Comparison of ENCODE assay signal across 21 cellular contexts in the genomic region with DNA sequence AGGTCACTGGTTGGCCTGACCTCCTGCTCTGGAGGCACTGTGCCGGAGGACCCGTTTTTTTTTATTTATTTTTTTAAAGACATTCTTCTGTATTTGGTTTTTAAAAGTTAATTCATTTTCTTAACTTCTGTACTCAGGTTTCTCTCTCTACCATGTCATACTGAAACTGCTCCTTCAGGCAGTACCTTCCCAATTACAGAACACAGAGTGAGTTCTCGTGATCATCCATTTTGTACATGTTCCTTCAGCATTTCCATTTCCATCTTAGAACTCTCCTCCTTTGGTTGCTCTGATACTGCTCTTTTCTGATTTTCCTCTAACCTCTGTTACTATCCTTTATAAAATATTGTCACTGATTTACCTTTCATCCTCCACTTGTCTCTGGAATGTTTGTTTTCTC. TPM values are rescaled to one million over a fixed set of nuclear protein-coding genes. Genes with fewer than 3 reads are reported as not detected.
DNase-seq lines count a peak whose midpoint lies in the region; ATAC-seq, FAIRE-seq and TF ChIP-seq lines count a peak whose summit lies in the region.
"Had no signal": no experiment of that assay in that cellular context is flagged by ENCODE, and none has a peak within 500 bp of the region (broad histone marks: within the 10 kb centered on the region; RNA-seq: fewer than 3 reads in every experiment).

No MANE protein-coding gene starts in this region.

- H3K4me3 ChIP-seq in astrocyte (ENCODE audit: insufficient read depth, low read depth, low read length) = no peak overlapping the region
- no peak overlapping the region for H3K4me3 ChIP-seq in ascending aorta
- H3K4me3 ChIP-seq: A549, left ventricle myocardium inferior, tibial artery had no signal

- H3K4me2 ChIP-seq in astrocyte (ENCODE audit: low read length) = no peak overlapping the region
- H3K4me2 ChIP-seq: A549, KMS-11 had no signal

- H3K9me3 ChIP-seq in astrocyte (ENCODE audit: insufficient read depth, low read depth, low read length) (no peaks in the 10 kb centered on the region), ascending aorta (no peaks in the 10 kb centered on the region)
- H3K9me3 ChIP-seq: A549, left ventricle myocardium inferior, neutrophil, tibial artery had no signal

- H4K20me1 ChIP-seq in astrocyte (ENCODE audit: insufficient read depth, low read length) = peaks cover 84% of the 10 kb centered on the region

- H3K9me3 Mint-ChIP-seq in activated T-cell treated with anti-CD3 and anti-CD28 coated beads, Interleukin-2, amount 50 U/mL, for 24 hours = no peaks in the 10 kb centered on the region
- no peaks in the 10 kb centered on the region for H3K9me3 Mint-ChIP-seq in activated T-cell treated with anti-CD3 and anti-CD28 coated beads, Interleukin-2, amount 50 U/mL, for 4 hours
- H3K9me3 Mint-ChIP-seq in astrocyte (ENCODE audit: unreplicated experiment) = no peaks in the 10 kb centered on the region
- no peaks in the 10 kb centered on the region for H3K9me3 Mint-ChIP-seq in stimulated activated memory B cell treated with anti-CD40 and anti-IgM and Interleukin-4, amounts not matched to agents 10 μg/mL and 1 μg/mL and 100 μg/mL, for 72 hours
- H3K9me3 Mint-ChIP-seq: activated CD4-positive, alpha-beta T cell treated with anti-CD3 and anti-CD28 coated beads, Interleukin-2, amount 10 ng/mL, durations not matched to agents 24 days and 14 days; activated naive CD8-positive, alpha-beta T cell treated with anti-CD3 and anti-CD28 coated beads, Interleukin-2, amount 50 U/mL, for 24 hours had no signal

- peaks cover 67% of the 10 kb centered on the region for H3K4me1 Mint-ChIP-seq in activated T-cell treated with anti-CD3 and anti-CD28 coated beads, Interleukin-2, amount 50 U/mL, for 24 hours (ENCODE audit: low read depth)
- H3K4me1 Mint-ChIP-seq in activated T-cell treated with anti-CD3 and anti-CD28 coated beads, Interleukin-2, amount 50 U/mL, for 4 hours (ENCODE audit: low read depth) = peaks cover 50% of the 10 kb centered on the region
- peaks cover 28% of the 10 kb centered on the region for H3K4me1 Mint-ChIP-seq in astrocyte (ENCODE audit: low read depth, unreplicated experiment)
- peaks cover 57% of the 10 kb centered on the region for H3K4me1 Mint-ChIP-seq in stimulated activated memory B cell treated with anti-CD40 and anti-IgM and Interleukin-4, amounts not matched to agents 10 μg/mL and 1 μg/mL and 100 μg/mL, for 72 hours

- no peak for ATAC-seq in activated T-cell treated with anti-CD3 and anti-CD28 coated beads, Interleukin-2, amount 50 U/mL, for 4 hours
- ATAC-seq in GM21717 (IDR thresholded peaks at IDR 0.05; ENCODE audit: unreplicated experiment) (peak; percentile 52), GM21528 (IDR thresholded peaks at IDR 0.05; ENCODE audit: low FRiP score, unreplicated experiment) (no peak)
- ATAC-seq in stimulated activated memory B cell treated with anti-CD40 and anti-IgM and Interleukin-4, amounts not matched to agents 10 μg/mL and 1 μg/mL and 100 μg/mL, for 72 hours = no peak
- ATAC-seq: A549; activated naive CD8-positive, alpha-beta T cell treated with anti-CD3 and anti-CD28 coated beads, Interleukin-2, amount 50 U/mL, for 24 hours had no signal

- no peak for FAIRE-seq in astrocyte (lab: Jason Lieb, UNC)
- FAIRE-seq: A549, TTC549 had no signal

- H3K27me3 ChIP-seq in astrocyte (ENCODE audit: insufficient read depth, low read length) = no peaks in the 10 kb centered on the region
- H3K27me3 ChIP-seq in ascending aorta = no peaks in the 10 kb centered on the region
- H3K27me3 ChIP-seq: neutrophil, tibial artery had no signal

- H3K27ac Mint-ChIP-seq in activated T-cell treated with anti-CD3 and anti-CD28 coated beads, Interleukin-2, amount 50 U/mL, for 24 hours = peak overlapping the region; percentile 2
- H3K27ac Mint-ChIP-seq in astrocyte (ENCODE audit: unreplicated experiment) = no peak overlapping the region
- H3K27ac Mint-ChIP-seq in stimulated activated memory B cell treated with anti-CD40 and anti-IgM and Interleukin-4, amounts not matched to agents 10 μg/mL and 1 μg/mL and 100 μg/mL, for 72 hours = peak overlapping the region; percentile 32
- H3K27ac Mint-ChIP-seq: activated CD4-positive, alpha-beta T cell treated with anti-CD3 and anti-CD28 coated beads, Interleukin-2, amount 10 ng/mL, durations not matched to agents 24 days and 14 days; activated naive CD8-positive, alpha-beta T cell treated with anti-CD3 and anti-CD28 coated beads, Interleukin-2, amount 50 U/mL, for 24 hours had no signal

- intact Hi-C loops in ascending aorta (cut with DNase I) = no loop called here

- no peaks in the 10 kb centered on the region for H3K36me3 ChIP-seq in astrocyte (ENCODE audit: insufficient read depth, low read length)
- H3K36me3 ChIP-seq in ascending aorta = peaks cover 0 to 5% of the 10 kb centered on the region in 2 donors

- TF ChIP-seq CTCF in astrocyte (IDR thresholded peaks at IDR 0.05; ENCODE audit: insufficient read depth, low read depth, low read length) (no peak), ascending aorta (IDR thresholded peaks at IDR 0.05) (no peak)

- H3K4me1 ChIP-seq in astrocyte (ENCODE audit: insufficient read depth, low read length) = no peaks in the 10 kb centered on the region
- H3K4me1 ChIP-seq in ascending aorta = peaks cover 3 to 21% of the 10 kb centered on the region in 2 donors

- peaks cover 96% of the 10 kb centered on the region for H3K79me2 ChIP-seq in astrocyte (ENCODE audit: insufficient read depth, low read length)

- H2AFZ ChIP-seq in astrocyte (ENCODE audit: low read depth, low read length) = no peak overlapping the region

- no peaks in the 10 kb centered on the region for H3K27me3 Mint-ChIP-seq in activated T-cell treated with anti-CD3 and anti-CD28 coated beads, Interleukin-2, amount 50 U/mL, for 24 hours
- H3K27me3 Mint-ChIP-seq in activated T-cell treated with anti-CD3 and anti-CD28 coated beads, Interleukin-2, amount 50 U/mL, for 4 hours (ENCODE audit: low read depth) = no peaks in the 10 kb centered on the region
- H3K27me3 Mint-ChIP-seq in astrocyte (ENCODE audit: low read depth, unreplicated experiment) = no peaks in the 10 kb centered on the region
- H3K27me3 Mint-ChIP-seq in stimulated activated memory B cell treated with anti-CD40 and anti-IgM and Interleukin-4, amounts not matched to agents 10 μg/mL and 1 μg/mL and 100 μg/mL, for 72 hours = no peaks in the 10 kb centered on the region
- H3K27me3 Mint-ChIP-seq: activated CD4-positive, alpha-beta T cell treated with anti-CD3 and anti-CD28 coated beads, Interleukin-2, amount 10 ng/mL, durations not matched to agents 24 days and 14 days; activated naive CD8-positive, alpha-beta T cell treated with anti-CD3 and anti-CD28 coated beads, Interleukin-2, amount 50 U/mL, for 24 hours had no signal

- no peak for DNase-seq in activated T-cell treated with anti-CD3 and anti-CD28 coated beads, Interleukin-2, amount 50 U/mL, for 24 hours
- no peak for DNase-seq in activated T-cell treated with anti-CD3 and anti-CD28 coated beads, Interleukin-2, amount 50 U/mL, for 4 hours
- DNase-seq in astrocyte (ENCODE audit: low read depth) (no peak), ascending aorta (ENCODE audit: low spot score in 2 of 2) (no peak)
- DNase-seq in stimulated activated naive CD4-positive, alpha-beta T cell (lab: John Stamatoyannopoulos, UW) = no peak
- DNase-seq: activated CD4-positive, alpha-beta T cell treated with anti-CD3 and anti-CD28 coated beads, Interleukin-2, amount 10 ng/mL, durations not matched to agents 24 days and 14 days; activated naive CD8-positive, alpha-beta T cell treated with anti-CD3 and anti-CD28 coated beads, Interleukin-2, amount 50 U/mL, for 24 hours; activated T-cell treated with anti-CD3 and anti-CD28 coated beads, Interleukin-2, amount 50 U/mL, for 48 hours; left ventricle myocardium inferior; NCI-H2029; retina; stimulated activated CD4-positive, alpha-beta T cell treated with anti-CD3 and anti-CD28 coated beads, Interleukin-12 subunit alpha, Interleukin-12 subunit beta, amount 100 ng/mL, for 4 hours had no signal

- H3K36me3 Mint-ChIP-seq in activated T-cell treated with anti-CD3 and anti-CD28 coated beads, Interleukin-2, amount 50 U/mL, for 24 hours (ENCODE audit: low read depth) = peaks cover 51% of the 10 kb centered on the region
- peaks cover 20% of the 10 kb centered on the region for H3K36me3 Mint-ChIP-seq in activated T-cell treated with anti-CD3 and anti-CD28 coated beads, Interleukin-2, amount 50 U/mL, for 4 hours (ENCODE audit: insufficient read depth)
- H3K36me3 Mint-ChIP-seq in astrocyte (ENCODE audit: low read depth, unreplicated experiment) = peaks cover 18% of the 10 kb centered on the region
- peaks cover 30% of the 10 kb centered on the region for H3K36me3 Mint-ChIP-seq in stimulated activated memory B cell treated with anti-CD40 and anti-IgM and Interleukin-4, amounts not matched to agents 10 μg/mL and 1 μg/mL and 100 μg/mL, for 72 hours

- no peak overlapping the region for H3K9ac ChIP-seq in astrocyte (ENCODE audit: low read length)
- H3K9ac ChIP-seq: KMS-11 had no signal

- H3K4me3 Mint-ChIP-seq in activated T-cell treated with anti-CD3 and anti-CD28 coated beads, Interleukin-2, amount 50 U/mL, for 24 hours = no peak overlapping the region
- H3K4me3 Mint-ChIP-seq in activated T-cell treated with anti-CD3 and anti-CD28 coated beads, Interleukin-2, amount 50 U/mL, for 4 hours = no peak overlapping the region
- H3K4me3 Mint-ChIP-seq in astrocyte (ENCODE audit: unreplicated experiment) = peak overlapping the region; percentile 17
- H3K4me3 Mint-ChIP-seq in stimulated activated memory B cell treated with anti-CD40 and anti-IgM and Interleukin-4, amounts not matched to agents 10 μg/mL and 1 μg/mL and 100 μg/mL, for 72 hours = no peak overlapping the region
- H3K4me3 Mint-ChIP-seq: activated CD4-positive, alpha-beta T cell treated with anti-CD3 and anti-CD28 coated beads, Interleukin-2, amount 10 ng/mL, durations not matched to agents 24 days and 14 days; activated naive CD8-positive, alpha-beta T cell treated with anti-CD3 and anti-CD28 coated beads, Interleukin-2, amount 50 U/mL, for 24 hours; CD14-positive monocyte had no signal

- H3K27ac ChIP-seq in astrocyte (ENCODE audit: low read depth, low read length) (no peak overlapping the region), ascending aorta (no peak overlapping the region)
- H3K27ac ChIP-seq: A549, KMS-11, left ventricle myocardium inferior, neutrophil had no signal

RNA-seq across cellular contexts. Expression of a gene that starts 17.9 kb away (rescaled TPM):
- 10 to 100 TPM; 94.3 to 95.7 (median 95.2) TPM for total RNA-seq in activated T-cell treated with anti-CD3 and anti-CD28 coated beads, Interleukin-2, amount 50 U/mL, for 4 hours
- total RNA-seq in astrocyte = 130 and 134 TPM in 2 replicates
- total RNA-seq in ascending aorta = 9.7 TPM
